23 cellular contexts compared by ENCODE assay signal in genomic region chr11:10664005-10664404, GRCh38. TPM values are rescaled to one million over a fixed set of nuclear protein-coding genes. Genes with fewer than 3 reads are reported as not detected.
A peak's percentile ranks its signal among the peaks of the same experiment; 100 is the strongest.
DNase-seq lines count a peak whose midpoint lies in the region; ATAC-seq, FAIRE-seq and TF ChIP-seq lines count a peak whose summit lies in the region.
"Had no signal": no experiment of that assay in that cellular context is flagged by ENCODE, and none has a peak within 500 bp of the region (broad histone marks: within the 10 kb centered on the region; RNA-seq: fewer than 3 reads in every experiment).

No MANE protein-coding gene starts in this region.

- H2AFZ ChIP-seq in K562 (ENCODE audit: low read depth, low read length) (peak overlapping the region; percentile 75), mesenchymal stem cell (ENCODE audit: low read depth, low read length) (no peak overlapping the region)
- H2AFZ ChIP-seq: GM23338 had no signal

- H3K4me2 ChIP-seq in K562 (ENCODE audit: insufficient read depth, low read length) = no peak overlapping the region
- no peak overlapping the region for H3K4me2 ChIP-seq in mesenchymal stem cell (ENCODE audit: low read length, poor library complexity, severe bottlenecking)
- H3K4me2 ChIP-seq: GM23338 had no signal

- no peak overlapping the region for H3K23ac ChIP-seq in mesenchymal stem cell (ENCODE audit: low read length in 2 of 2)

- H2BK5ac ChIP-seq in mesenchymal stem cell (ENCODE audit: low read depth, low read length, poor library complexity, severe bottlenecking) = peak overlapping the region; percentile 66

- TF ChIP-seq CTCF in K562 (IDR thresholded peaks at IDR 0.05 in 2 of 3, conservative IDR thresholded peaks at IDR 0.05 in 1 of 3; ENCODE audit: insufficient read depth in 2 of 3, low read depth in 1 of 3, low read length in 3 of 3) (no peak), left lung (IDR thresholded peaks at IDR 0.05) (no peak)

- no peaks in the 10 kb centered on the region for H3K9me3 ChIP-seq in K562 (replicated peaks; ENCODE audit: control insufficient read depth, insufficient read depth, low read depth, low read length)
- H3K9me3 ChIP-seq in mesenchymal stem cell (ENCODE audit: control insufficient read depth, low read length) = no peaks in the 10 kb centered on the region
- H3K9me3 ChIP-seq in left lung = no peaks in the 10 kb centered on the region
- H3K9me3 ChIP-seq: spleen had no signal

- H4K8ac ChIP-seq in mesenchymal stem cell (ENCODE audit: low read length) = peak overlapping the region; percentile 61

- H3K4me1 ChIP-seq in K562 (replicated peaks in 1 of 2; ENCODE audit: control insufficient read depth in 2 of 2, insufficient read depth in 2 of 2, low read length in 2 of 2) (peaks cover 23 to 51% of the 10 kb centered on the region in 2 experiments), mesenchymal stem cell (ENCODE audit: control insufficient read depth, insufficient read depth, low read depth, low read length) (peaks cover 34% of the 10 kb centered on the region), urinary bladder (ENCODE audit: insufficient read depth) (no peaks in the 10 kb centered on the region), left lung (peaks cover 24 to 35% of the 10 kb centered on the region in 2 donors)

- no peak overlapping the region for H2BK15ac ChIP-seq in mesenchymal stem cell (ENCODE audit: low read depth, poor library complexity, severe bottlenecking)

- peak overlapping the region; percentile 96 for H2AK5ac ChIP-seq in mesenchymal stem cell (ENCODE audit: low read length, severe bottlenecking)

- no TSS peak for BruUV-seq in K562 (replicated peaks; lab: Mats Ljungman, UMichigan)

- ATAC-seq in K562 (no peak), left lung (no peak)
- ATAC-seq: GM23338 had no signal

- no peak overlapping the region for H3K14ac ChIP-seq in mesenchymal stem cell (ENCODE audit: low read length in 2 of 2)

- in situ Hi-C loops in KBM-7 (cut with MboI; ENCODE audit: low pct_unique_long_range_greater_than_20kb, low sequenced_read_pairs) (no loop called here), K562 (cut with MboI) (no loop called here)

- H3K36me3 ChIP-seq in K562 (ENCODE audit: control insufficient read depth, insufficient read depth, low read length) (no peaks in the 10 kb centered on the region), mesenchymal stem cell (ENCODE audit: control insufficient read depth in 1 of 2, insufficient read depth in 2 of 2, low read depth in 1 of 2, low read length in 2 of 2) (no peaks in the 10 kb centered on the region), urinary bladder (ENCODE audit: insufficient read depth) (no peaks in the 10 kb centered on the region), left lung (no peaks in the 10 kb centered on the region)
- H3K36me3 ChIP-seq: spleen, WERI-Rb-1 had no signal

- peak overlapping the region; percentile 64 for H4K91ac ChIP-seq in mesenchymal stem cell (ENCODE audit: low read length)

- peak overlapping the region; percentile 32 to 68 for H3K4ac ChIP-seq in mesenchymal stem cell (ENCODE audit: low read depth in 1 of 2, low read length in 2 of 2)

- POLR2A ChIA-PET in K562 (lab: Yijun Ruan, JAX) = interaction anchor here (0.6 to 0.7 kb wide), 3 partner anchors 29 to 1360 kb away, joined by 3 to 5 read pairs (median 3); no protein-coding TSS in a partner anchor

- CTCF ChIA-PET in K562 (lab: Yijun Ruan, JAX; ENCODE audit: low intra/inter-chr PET ratio) = no interaction called here

- no peaks in the 10 kb centered on the region for H3K9me1 ChIP-seq in K562 (ENCODE audit: control insufficient read depth, insufficient read depth, low read length)

- intact Hi-C loops in K562 (cut with micrococcal nuclease) = no loop called here
- intact Hi-C loops in left lung (cut with DNase I) = no loop called here

- H3K4me3 ChIP-seq in K562 (no peak overlapping the region), mesenchymal stem cell (ENCODE audit: insufficient read depth in 1 of 2, low read depth in 1 of 2, low read length in 2 of 2) (no peak overlapping the region), urinary bladder (ENCODE audit: low read depth, low read length) (no peak overlapping the region), left lung (no peak overlapping the region)
- H3K4me3 ChIP-seq: GM23338, spleen had no signal

- H3K79me1 ChIP-seq in mesenchymal stem cell (replicated peaks; ENCODE audit: low read length, poor library complexity, severe bottlenecking) = peaks cover 2% of the 10 kb centered on the region

- WGBS in K562 (ENCODE audit: insufficient coverage, low coverage, missing lambda C conversion rate) = 73% methylated on average over 6 of the region's 6 CpGs
- WGBS in mesenchymal stem cell = 77% methylated on average over 5 of the region's 6 CpGs
- 66% methylated on average over 6 of the region's 6 CpGs for WGBS in urinary bladder

- H3K18ac ChIP-seq in mesenchymal stem cell (ENCODE audit: low read depth in 1 of 2, low read length in 2 of 2) = peak overlapping the region; percentile 25 to 54

- TF ChIP-seq EP300 in K562 (IDR thresholded peaks at IDR 0.05; ENCODE audit: low read length) = no peak

- DNase-seq in KBM-7 (peak; percentile 56), K562 (ENCODE audit: extremely low read depth in 1 of 4, low spot score in 3 of 4) (no peak), mesenchymal stem cell (peak; percentile 45), cerebellar cortex (ENCODE audit: low spot score) (no peak), left lung (no peak), SHP77 (lab: John Stamatoyannopoulos, UW) (no peak)
- DNase-seq: activated CD4-positive, alpha-beta T cell treated with anti-CD3 and anti-CD28 coated beads, Interleukin-2, amount 50 U/mL, for 4 hours; activated naive CD4-positive, alpha-beta T cell treated with Interleukin-2 at 50 U/mL for 16 hours; activated T-cell treated with anti-CD3 and anti-CD28 coated beads for 4 hours; AML-193; amygdala; foreskin melanocyte; Kasumi-1; left cardiac atrium; NCI-H1105 treated with DMSO at 0.1 percent for 48 hours; NCI-H2171; NCI-H748 treated with DMSO at 0.1 percent for 48 hours; spleen; WERI-Rb-1 had no signal

- no peak for TF ChIP-seq POLR2A in K562 (conservative IDR thresholded peaks at IDR 0.05)

- H3K9ac ChIP-seq in K562 (ENCODE audit: insufficient read depth in 1 of 2, low read depth in 2 of 2, low read length in 2 of 2) (no peak overlapping the region), mesenchymal stem cell (ENCODE audit: low read length) (no peak overlapping the region)

- TF ChIP-seq RAD21 in K562 (CRISPR knock-in tag; conservative IDR thresholded peaks at IDR 0.05 in 1 of 2, IDR thresholded peaks at IDR 0.05 in 1 of 2) = no peak

- H3K27me3 ChIP-seq in K562 (ENCODE audit: control insufficient read depth in 2 of 2, insufficient read depth in 2 of 2, low read length in 2 of 2) (no peaks in the 10 kb centered on the region), mesenchymal stem cell (ENCODE audit: control insufficient read depth in 1 of 2, insufficient read depth in 1 of 2, low read length in 2 of 2) (no peaks in the 10 kb centered on the region), left lung (no peaks in the 10 kb centered on the region)
- H3K27me3 ChIP-seq: spleen had no signal

- no peak overlapping the region for H2BK120ac ChIP-seq in mesenchymal stem cell (ENCODE audit: low read depth, low read length)

- H3K27ac ChIP-seq in K562 (ENCODE audit: extremely low read depth, low read depth, low read length) = no peak overlapping the region
- no peak overlapping the region for H3K27ac ChIP-seq in mesenchymal stem cell (ENCODE audit: low read length, poor library complexity, severe bottlenecking)
- H3K27ac ChIP-seq in urinary bladder (ENCODE audit: low read depth) = peak overlapping the region; percentile 40
- no peak overlapping the region for H3K27ac ChIP-seq in left lung
- H3K27ac ChIP-seq: spleen, WERI-Rb-1 had no signal

- no peaks in the 10 kb centered on the region for H4K20me1 ChIP-seq in K562 (replicated peaks; ENCODE audit: control insufficient read depth, insufficient read depth, low read length)

- H2BK12ac ChIP-seq in mesenchymal stem cell (ENCODE audit: low read length in 2 of 2) = peak overlapping the region; percentile 61 to 94

- H3K79me2 ChIP-seq in K562 (ENCODE audit: control insufficient read depth, insufficient read depth, low read length) = no peaks in the 10 kb centered on the region

- no peak for FAIRE-seq in K562 (lab: Jason Lieb, UNC)
- FAIRE-seq: colon had no signal

TF ChIP-seq in K562, 482 proteins besides CTCF, POLR2A, EP300 and RAD21 (continues in another document):
- TF ChIP-seq THAP7 (CRISPR knock-in tag; IDR thresholded peaks at IDR 0.05) = no peak

RNA-seq across cellular contexts. Expression of gene IRAG1, which starts 29.6 kb away (rescaled TPM):
- total RNA-seq in K562 (2011; cell fraction: chromatin; rRNA removed; ENCODE audit: low replicate concordance) = 0.07 and 0.23 TPM in 2 replicates
- total RNA-seq in K562 (2011; cell fraction: nucleolus; rRNA removed) = 0.17 and 0.26 TPM in 2 replicates
- total RNA-seq in K562 (2011; cell fraction: nucleoplasm; rRNA removed) = 0.15 TPM in 2 replicates
- total RNA-seq in K562 (2014; rRNA removed) (0.04 TPM in 1 of 2 replicates, not detected in the other), K562 (2014; rRNA removed; fragmentation: Illumina TruSeq; extraction: Trizol) (0.07 and 0.22 TPM in 2 replicates), K562 (2015; rRNA removed; fragmentation: Illumina TruSeq; extraction: Trizol) (0.08 and 0.11 TPM in 2 replicates), K562 (2021) (0.22 and 0.27 TPM in 2 replicates), urinary bladder (60.1 TPM), left lung (10 to 100 TPM; 17.0 to 17.5 TPM)
- polyA plus RNA-seq in K562 (2011; rRNA removed) (0.11 and 0.14 TPM in 2 replicates), K562 (2014; fragmentation: Illumina TruSeq; extraction: Trizol) (0.07 and 0.10 TPM in 2 replicates), K562 (2014; fragmentation: Nextera tagmentation; extraction: Ambion mirVana) (under 1 TPM; 0.01 TPM), K562 (2014; rRNA removed) (0.01 TPM in 1 of 2 replicates, not detected in the other), urinary bladder (75.9 TPM)
- polyA plus RNA-seq in K562 (2011; cell fraction: cytosol; rRNA removed) = 0.10 and 0.16 TPM in 2 replicates
- 0.10 TPM in 2 replicates for polyA plus RNA-seq in K562 (2011; cell fraction: nucleus; rRNA removed)
- 0.08 and 0.15 TPM in 2 replicates for polyA plus RNA-seq in K562 (2012)
- polyA minus RNA-seq in K562 (2011; rRNA and poly(A)+ RNA removed) = 0.07 and 0.45 TPM in 2 replicates
- polyA minus RNA-seq in K562 (2011; cell fraction: cytosol; rRNA and poly(A)+ RNA removed) = not detected in 2 replicates
- polyA minus RNA-seq in K562 (2011; cell fraction: nucleus; rRNA and poly(A)+ RNA removed) = under 0.01 and 0.11 TPM in 2 replicates
- 21.1 TPM for polyA plus RNA-seq in mesenchymal stem cell (2013, experiment 1 of 2)
- 20.4 TPM for polyA plus RNA-seq in mesenchymal stem cell (2013, experiment 2 of 2)
- total RNA-seq: T-helper 2 cell treated with Interferon-gamma antibody and Interleukin-4, amounts not matched to agents 100 ng/mL and 5 ng/mL, for 36 hours had no signal

Comparison
In these comparisons a context has a peak if more than half of its experiments do, and no peak if none do; other contexts are left out.
1. DNase-seq: peak in KBM-7 (single experiment) and mesenchymal stem cell (single experiment); none in K562 (0 of 4), cerebellar cortex (single experiment), left lung (0 of 2) and SHP77 (0 of 2).
2. RNA of gene IRAG1, which starts 29.6 kb away (total RNA-seq): 60.1 TPM in urinary bladder (single experiment) and 17.0 to 17.5 TPM in left lung; 0.04 to 0.27 TPM in K562; every median in the first group is over 10 times any median in the second.